ENCODE assay signal across 17 cellular contexts in the genomic region with DNA sequence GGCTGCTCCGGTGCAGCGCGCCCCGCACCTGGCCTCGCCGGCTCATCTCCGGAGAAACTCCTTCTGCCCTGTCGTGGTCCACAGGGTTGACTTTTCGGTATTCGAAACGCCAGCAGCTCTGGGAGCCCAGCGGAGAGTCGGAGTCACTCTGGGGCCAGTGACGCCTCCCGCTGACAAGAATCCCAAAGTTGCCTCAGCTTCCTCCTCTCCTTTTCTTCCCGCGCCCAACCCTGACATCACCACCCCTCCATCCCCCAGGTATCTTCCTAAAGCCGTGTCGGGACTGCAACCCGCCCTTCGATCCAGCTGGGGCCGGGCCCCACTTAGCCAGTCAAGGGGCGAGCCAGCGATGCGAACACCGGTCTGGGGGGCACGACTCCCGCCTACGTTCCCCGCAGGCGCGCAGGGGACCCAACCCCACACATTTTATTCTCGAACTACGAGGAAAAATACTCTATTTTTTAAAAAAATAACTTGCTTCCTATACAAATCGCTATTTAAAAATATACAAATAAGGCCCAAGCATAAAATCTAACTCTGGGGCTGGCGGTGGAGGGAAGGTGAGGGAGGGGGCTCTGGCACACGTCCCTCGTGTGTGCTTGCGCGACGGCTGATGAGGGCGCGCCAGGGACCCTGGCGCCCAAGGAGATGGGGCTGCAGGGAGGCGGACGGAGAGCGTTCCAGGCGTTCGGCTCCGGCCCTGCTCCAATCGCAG. TPM values are rescaled to one million over a fixed set of nuclear protein-coding genes. Genes with fewer than 3 reads are reported as not detected.
DNase-seq lines count a peak whose midpoint lies in the region; ATAC-seq, FAIRE-seq and TF ChIP-seq lines count a peak whose summit lies in the region.
"Had no signal": no experiment of that assay in that cellular context is flagged by ENCODE, and none has a peak within 500 bp of the region (broad histone marks: within the 10 kb centered on the region; RNA-seq: fewer than 3 reads in every experiment).

No MANE protein-coding gene starts in this region.

- no peak overlapping the region for H2AFZ ChIP-seq in H1 (ENCODE audit: low read length)

- no peaks in the 10 kb centered on the region for H3K9me3 Mint-ChIP-seq in nephron progenitor cell
- H3K9me3 Mint-ChIP-seq: activated naive CD4-positive, alpha-beta T cell treated with anti-CD3 and anti-CD28 coated beads, Interleukin-2, amount 50 U/mL, for 24 hours had no signal

- no peak overlapping the region for H3K18ac ChIP-seq in H1 (ENCODE audit: extremely low read depth, low read length)

- no peak for FAIRE-seq in H1 (lab: Jason Lieb, UNC)
- FAIRE-seq: urothelium cell line had no signal

- H3K23me2 ChIP-seq in H1 (ENCODE audit: low read depth, low read length) = peaks cover 5% of the 10 kb centered on the region

- TF ChIP-seq RAD21 in H1 (IDR thresholded peaks at IDR 0.05 in 1 of 2, conservative IDR thresholded peaks at IDR 0.05 in 1 of 2; ENCODE audit: low read depth in 2 of 2, low read length in 2 of 2) = no peak

- no peak overlapping the region for H2BK15ac ChIP-seq in H1 (ENCODE audit: low read length)

- H3K4me1 ChIP-seq in heart right ventricle = peaks cover 0 to 35% (median 21%) of the 10 kb centered on the region in 9 donors
- H3K4me1 ChIP-seq in H1 (replicated peaks in 1 of 4; ENCODE audit: control insufficient read depth in 3 of 4, insufficient read depth in 4 of 4, low read length in 3 of 4) = peaks cover 0 to 21% (median 11%) of the 10 kb centered on the region in 4 experiments; a peak in 5 of 7 replicates
- H3K4me1 ChIP-seq in upper lobe of left lung = peaks cover 14 to 47% (median 27%) of the 10 kb centered on the region in 4 donors

- no peak overlapping the region for H3K27ac Mint-ChIP-seq in nephron progenitor cell
- H3K27ac Mint-ChIP-seq: activated CD8-positive, alpha-beta memory T cell treated with anti-CD3 and anti-CD28 coated beads, Interleukin-2, amount 10 ng/mL, durations not matched to agents 7 days and 5 days; activated naive CD4-positive, alpha-beta T cell treated with anti-CD3 and anti-CD28 coated beads, Interleukin-2, amount 50 U/mL, for 24 hours had no signal

- H3K4me3 ChIP-seq in heart right ventricle = peak overlapping the region in 9 of 10 donors; percentile 21 to 56 (median 48)
- peak overlapping the region in 3 of 4 experiments; percentile 17 to 58 (median 19); a peak in 6 of 8 replicates for H3K4me3 ChIP-seq in H1 (ENCODE audit: extremely low read depth in 1 of 4, insufficient read depth in 2 of 4, low read depth in 3 of 4, low read length in 4 of 4)
- peak overlapping the region in 3 of 4 donors; percentile 42 to 54 (median 52) for H3K4me3 ChIP-seq in upper lobe of left lung

- no peak overlapping the region for H2BK5ac ChIP-seq in H1 (ENCODE audit: low read depth, low read length)

- peaks cover 22 to 100% (median 99%) of the 10 kb centered on the region in 7 donors for H3K27me3 ChIP-seq in heart right ventricle
- H3K27me3 ChIP-seq in H1 (replicated peaks in 1 of 4; ENCODE audit: control insufficient read depth in 3 of 4, extremely low read depth in 1 of 4, insufficient read depth in 3 of 4, low read length in 3 of 4) = peaks cover 91 to 100% (median 98%) of the 10 kb centered on the region in 4 experiments
- peaks cover 0 to 36% (median 15%) of the 10 kb centered on the region in 4 donors for H3K27me3 ChIP-seq in upper lobe of left lung

- H2BK20ac ChIP-seq in H1 (ENCODE audit: low read length) = no peak overlapping the region

- no peak overlapping the region; the same call in 1 of the 2 replicates for H4K8ac ChIP-seq in H1 (ENCODE audit: extremely low read depth, insufficient read depth, low read length)

- peak overlapping the region; percentile 48 to 81; a peak in 3 of 4 replicates for H3K4me2 ChIP-seq in H1 (ENCODE audit: insufficient read depth in 1 of 2, low read depth in 2 of 2, low read length in 2 of 2)

- no peaks in the 10 kb centered on the region for H3K79me2 ChIP-seq in H1 (ENCODE audit: control insufficient read depth in 1 of 2, insufficient read depth in 2 of 2, low read length in 2 of 2)

- H3K4ac ChIP-seq in H1 (replicated peaks; ENCODE audit: insufficient read length, low read depth, low read length) = no peak overlapping the region

- H3K27ac ChIP-seq in heart right ventricle (no peak overlapping the region), H1 (ENCODE audit: low read depth, low read length) (no peak overlapping the region), upper lobe of left lung (no peak overlapping the region)

- intact Hi-C loops in heart right ventricle (cut with DNase I) = no loop called here
- intact Hi-C loops in cardiac septum (cut with DNase I) = no loop called here

- H4K5ac ChIP-seq in H1 (ENCODE audit: insufficient read length, low read depth, low read length) = no peak overlapping the region

- H3K4me1 Mint-ChIP-seq in nephron progenitor cell = no peaks in the 10 kb centered on the region
- H3K4me1 Mint-ChIP-seq: activated CD8-positive, alpha-beta memory T cell treated with anti-CD3 and anti-CD28 coated beads, Interleukin-2, amount 10 ng/mL, durations not matched to agents 7 days and 5 days; activated naive CD4-positive, alpha-beta T cell treated with anti-CD3 and anti-CD28 coated beads, Interleukin-2, amount 50 U/mL, for 24 hours had no signal

- peaks cover 19 to 23% of the 10 kb centered on the region in 2 experiments for H4K20me1 ChIP-seq in H1 (replicated peaks in 1 of 2; ENCODE audit: control insufficient read depth in 1 of 2, insufficient read depth in 2 of 2, low read length in 2 of 2)

- peak overlapping the region; percentile 26 for H3K4me3 Mint-ChIP-seq in nephron progenitor cell
- H3K4me3 Mint-ChIP-seq: activated CD8-positive, alpha-beta memory T cell treated with anti-CD3 and anti-CD28 coated beads, Interleukin-2, amount 10 ng/mL, durations not matched to agents 7 days and 5 days; activated naive CD4-positive, alpha-beta T cell treated with anti-CD3 and anti-CD28 coated beads, Interleukin-2, amount 50 U/mL, for 24 hours had no signal

- POLR2A ChIA-PET in H1 (lab: Charles Lee; ENCODE audit: partially characterized antibody) = interaction anchor here (1.1 to 1.6 kb wide), 4 partner anchors 8 to 75 kb away, joined by 4 to 6 read pairs (median 4); no protein-coding TSS in a partner anchor

- no peak overlapping the region for H4K91ac ChIP-seq in H1 (replicated peaks; ENCODE audit: insufficient read length, low read length)

- CTCF ChIA-PET in H1 (lab: Charles Lee; ENCODE audit: partially characterized antibody) = interaction anchor here (0.7 to 27.3 kb wide), 15 partner anchors 9 to 86 kb away, joined by 3 to 395 read pairs (median 3); partner anchors contain the start of gene NKX2-1

- 1 to 2% methylated on average over 51 of the region's 51 CpGs for WGBS in heart right ventricle, 2 donors
- WGBS in H1 (ENCODE audit: extremely low coverage in 1 of 2, insufficient coverage in 1 of 2, insufficient read length in 1 of 2, insufficient replicate concordance in 2 of 2, low coverage in 1 of 2, low lambda C conversion rate in 2 of 2, missing lambda C conversion rate in 1 of 2), 2 experiments = 3% methylated on average over 36 of the region's 51 CpGs; no CpG with 5 or more reads in 1 of the 2 experiments
- 16 to 42% methylated on average over 31 to 51 of the region's 51 CpGs for WGBS in upper lobe of left lung, 2 donors

- no peak overlapping the region for H3K14ac ChIP-seq in H1 (ENCODE audit: insufficient read length)

- H3K36me3 ChIP-seq in heart right ventricle (no peaks in the 10 kb centered on the region), H1 (ENCODE audit: control insufficient read depth in 2 of 4, insufficient read depth in 4 of 4, low read length in 3 of 4) (peaks cover 0 to 8% (median 0%) of the 10 kb centered on the region in 4 experiments; a peak in 1 of 8 replicates), upper lobe of left lung (no peaks in the 10 kb centered on the region)

- H3K9me3 ChIP-seq in heart right ventricle (no peaks in the 10 kb centered on the region), H1 (ENCODE audit: insufficient read depth in 2 of 2, low read depth in 1 of 2, low read length in 1 of 2) (no peaks in the 10 kb centered on the region), upper lobe of left lung (no peaks in the 10 kb centered on the region)

- H3K56ac ChIP-seq in H1 (replicated peaks; ENCODE audit: insufficient read length, low read depth, low read length) = no peak overlapping the region

- TF ChIP-seq POLR2A in H1 (IDR thresholded peaks at IDR 0.05; ENCODE audit: control extremely low read depth in 1 of 2, low read depth in 2 of 2, low read length in 2 of 2) (no peak), upper lobe of left lung (IDR thresholded peaks at IDR 0.05) (no peak)

- DNase-seq in heart right ventricle = no peak
- DNase-seq in cardiac septum (ENCODE audit: low spot score) = no peak
- peak in 1 of 2 experiments; percentile 68 for DNase-seq in H1 (ENCODE audit: low read depth in 1 of 2, low spot score in 2 of 2)
- peak; percentile 14 for DNase-seq in nephron progenitor cell
- DNase-seq in upper lobe of left lung = peak in 1 of 2 donors; percentile 62
- no peak for DNase-seq in ecto neural progenitor cell (ENCODE audit: low spot score)
- DNase-seq: activated CD8-positive, alpha-beta memory T cell treated with anti-CD3 and anti-CD28 coated beads, Interleukin-2, amount 10 ng/mL, durations not matched to agents 7 days and 5 days; cortex of kidney; Kasumi-1; occipital lobe had no signal

- H3K9ac ChIP-seq in H1 (replicated peaks in 1 of 4; ENCODE audit: extremely low read depth in 1 of 4, low read depth in 3 of 4, low read length in 3 of 4) = no peak overlapping the region

- H3K27me3 Mint-ChIP-seq in nephron progenitor cell (ENCODE audit: low read depth, poor library complexity) = no peaks in the 10 kb centered on the region

- no peak for TF ChIP-seq EP300 in H1 (IDR thresholded peaks at IDR 0.05; ENCODE audit: borderline replicate concordance in 1 of 2, low read depth in 2 of 2, low read length in 2 of 2)
- no peak for TF ChIP-seq EP300 in upper lobe of left lung (IDR thresholded peaks at IDR 0.05)

- ATAC-seq in heart right ventricle = no peak
- no peak for ATAC-seq in upper lobe of left lung (ENCODE audit: low FRiP score in 2 of 2)
- no peak for ATAC-seq in GM21529 (IDR thresholded peaks at IDR 0.05; ENCODE audit: unreplicated experiment)
- no peak for ATAC-seq in GM21447 (IDR thresholded peaks at IDR 0.05; ENCODE audit: unreplicated experiment)
- ATAC-seq: activated CD8-positive, alpha-beta memory T cell treated with anti-CD3 and anti-CD28 coated beads, Interleukin-2, amount 10 ng/mL, durations not matched to agents 7 days and 5 days had no signal

- H2AK5ac ChIP-seq in H1 (ENCODE audit: low read depth, low read length) = no peak overlapping the region

- H2BK120ac ChIP-seq in H1 (replicated peaks; ENCODE audit: low read depth, low read length) = no peak overlapping the region

- H3K79me1 ChIP-seq in H1 (ENCODE audit: low read depth, low read length) = no peaks in the 10 kb centered on the region

- no peak overlapping the region for H2BK12ac ChIP-seq in H1 (ENCODE audit: low read depth, low read length)

- no peak for TF ChIP-seq CTCF in heart right ventricle (IDR thresholded peaks at IDR 0.05)
- TF ChIP-seq CTCF in H1 (IDR thresholded peaks at IDR 0.05; ENCODE audit: control extremely low read depth in 1 of 3, insufficient read depth in 1 of 3, low read depth in 1 of 3, low read length in 3 of 3) = no peak
- no peak for TF ChIP-seq CTCF in nephron progenitor cell (IDR thresholded peaks at IDR 0.05)
- TF ChIP-seq CTCF in upper lobe of left lung (IDR thresholded peaks at IDR 0.05) = no peak

- no peaks in the 10 kb centered on the region for H3K36me3 Mint-ChIP-seq in nephron progenitor cell (ENCODE audit: low read depth)
- H3K36me3 Mint-ChIP-seq: activated CD8-positive, alpha-beta memory T cell treated with anti-CD3 and anti-CD28 coated beads, Interleukin-2, amount 10 ng/mL, durations not matched to agents 7 days and 5 days; activated naive CD4-positive, alpha-beta T cell treated with anti-CD3 and anti-CD28 coated beads, Interleukin-2, amount 50 U/mL, for 24 hours had no signal

- no peak overlapping the region for H3K23ac ChIP-seq in H1 (ENCODE audit: insufficient read length)

RNA-seq across cellular contexts. Expression of gene NKX2-8, which starts 2.1 kb away (rescaled TPM):
- not detected for total RNA-seq in heart right ventricle
- polyA plus RNA-seq in heart right ventricle = not detected
- total RNA-seq in cardiac septum = not detected
- not detected in 2 replicates for total RNA-seq in H1 (2021; fragmentation: NEBNext Ultra II Directional; extraction: Animal tissue kit (Norgen Biotek cat#: 25700))
- polyA plus RNA-seq in H1 (2011; rRNA removed) = not detected in 2 replicates
- polyA plus RNA-seq in H1 (2011; cell fraction: cytosol; rRNA removed) = not detected
- polyA plus RNA-seq in H1 (2011; cell fraction: nucleus; rRNA removed) = not detected
- not detected in 4 replicates for polyA plus RNA-seq in H1 (2012, experiment 1 of 2)
- not detected for polyA plus RNA-seq in H1 (2012, experiment 2 of 2)
- polyA plus RNA-seq in H1 (2013, experiment 1 of 2) = 0.12 TPM
- polyA plus RNA-seq in H1 (2013, experiment 2 of 2) = 0.13 TPM
- polyA minus RNA-seq in H1 (2011; rRNA and poly(A)+ RNA removed) = not detected in 2 replicates
- not detected for polyA minus RNA-seq in H1 (2011; cell fraction: cytosol; rRNA and poly(A)+ RNA removed)
- not detected for polyA minus RNA-seq in H1 (2011; cell fraction: nucleus; rRNA and poly(A)+ RNA removed)
- 1 to 10 TPM in 2 of 6 donors, under 1 TPM in 1, not detected in 3; 0.77 to 2.7 (median 2.1) TPM for total RNA-seq in upper lobe of left lung
- total RNA-seq: activated CD8-positive, alpha-beta memory T cell treated with anti-CD3 and anti-CD28 coated beads, Interleukin-2, amount 10 ng/mL, durations not matched to agents 7 days and 5 days; fibroblast of villous mesenchyme; occipital lobe had no signal
- polyA plus RNA-seq: AG04450, liver had no signal
